11 cellular contexts compared by ENCODE assay signal in genomic region chr16:68090526-68090925, GRCh38. TPM values are rescaled to one million over a fixed set of nuclear protein-coding genes. Genes with fewer than 3 reads are reported as not detected.
A peak's percentile ranks its signal among the peaks of the same experiment; 100 is the strongest.
DNase-seq lines count a peak whose midpoint lies in the region; ATAC-seq and TF ChIP-seq lines count a peak whose summit lies in the region.
"Had no signal": no experiment of that assay in that cellular context is flagged by ENCODE, and none has a peak within 500 bp of the region (broad histone marks: within the 10 kb centered on the region; RNA-seq: fewer than 3 reads in every experiment).

No MANE protein-coding gene starts in this region.

- no peaks in the 10 kb centered on the region for H3K9me3 Mint-ChIP-seq in T-helper 2 cell treated with Interferon-gamma antibody and Interleukin-4, amounts not matched to agents 5 μg/mL and 100 μg/mL, for 36 hours
- no peaks in the 10 kb centered on the region for H3K9me3 Mint-ChIP-seq in activated naive CD8-positive, alpha-beta T cell treated with anti-CD3 and anti-CD28 coated beads, Interleukin-2, amount 10 ng/mL, durations not matched to agents 7 days and 5 days
- H3K9me3 Mint-ChIP-seq in osteocyte (ENCODE audit: unreplicated experiment), result no peaks in the 10 kb centered on the region

- no peak for TF ChIP-seq CTCF in osteocyte (IDR thresholded peaks at IDR 0.05)

- no peaks in the 10 kb centered on the region for H3K27me3 Mint-ChIP-seq in T-helper 2 cell treated with Interferon-gamma antibody and Interleukin-4, amounts not matched to agents 5 μg/mL and 100 μg/mL, for 36 hours (ENCODE audit: low read depth)
- no peaks in the 10 kb centered on the region for H3K27me3 Mint-ChIP-seq in activated naive CD8-positive, alpha-beta T cell treated with anti-CD3 and anti-CD28 coated beads, Interleukin-2, amount 10 ng/mL, durations not matched to agents 7 days and 5 days
- no peaks in the 10 kb centered on the region for H3K27me3 Mint-ChIP-seq in osteocyte (ENCODE audit: unreplicated experiment)

- H3K36me3 Mint-ChIP-seq in T-helper 2 cell treated with Interferon-gamma antibody and Interleukin-4, amounts not matched to agents 5 μg/mL and 100 μg/mL, for 36 hours (ENCODE audit: low read depth), result peaks cover 24% of the 10 kb centered on the region
- H3K36me3 Mint-ChIP-seq in activated naive CD8-positive, alpha-beta T cell treated with anti-CD3 and anti-CD28 coated beads, Interleukin-2, amount 10 ng/mL, durations not matched to agents 7 days and 5 days, result peaks cover 11% of the 10 kb centered on the region
- H3K36me3 Mint-ChIP-seq in osteocyte (ENCODE audit: unreplicated experiment), result no peaks in the 10 kb centered on the region

- no peak for ATAC-seq in activated naive CD8-positive, alpha-beta T cell treated with anti-CD3 and anti-CD28 coated beads, Interleukin-2, amount 10 ng/mL, durations not matched to agents 7 days and 5 days (ENCODE audit: low read depth)
- ATAC-seq in right cardiac atrium, result no peak
- ATAC-seq in HG02885 (IDR thresholded peaks at IDR 0.05; ENCODE audit: poor library complexity, unreplicated experiment), result no peak

- no peak overlapping the region for H3K4me3 ChIP-seq in right cardiac atrium (ENCODE audit: low read length)
- H3K4me3 ChIP-seq: dorsolateral prefrontal cortex had no signal

- peak overlapping the region; percentile 89 for H3K4me3 Mint-ChIP-seq in T-helper 2 cell treated with Interferon-gamma antibody and Interleukin-4, amounts not matched to agents 5 μg/mL and 100 μg/mL, for 36 hours
- H3K4me3 Mint-ChIP-seq in activated naive CD8-positive, alpha-beta T cell treated with anti-CD3 and anti-CD28 coated beads, Interleukin-2, amount 10 ng/mL, durations not matched to agents 7 days and 5 days, result peak overlapping the region; percentile 84
- no peak overlapping the region for H3K4me3 Mint-ChIP-seq in osteocyte (ENCODE audit: unreplicated experiment)

- POLR2A ChIA-PET in activated naive CD8-positive, alpha-beta T cell treated with anti-CD3 and anti-CD28 coated beads, Interleukin-2, amount 10 ng/mL, durations not matched to agents 7 days and 5 days (lab: Charles Lee), result no interaction called here

- peak overlapping the region; percentile 83 for H3K27ac Mint-ChIP-seq in T-helper 2 cell treated with Interferon-gamma antibody and Interleukin-4, amounts not matched to agents 5 μg/mL and 100 μg/mL, for 36 hours
- H3K27ac Mint-ChIP-seq in activated naive CD8-positive, alpha-beta T cell treated with anti-CD3 and anti-CD28 coated beads, Interleukin-2, amount 10 ng/mL, durations not matched to agents 7 days and 5 days, result peak overlapping the region; percentile 89
- H3K27ac Mint-ChIP-seq in osteocyte (ENCODE audit: unreplicated experiment), result peak overlapping the region; percentile 49

- no peak overlapping the region for H3K27ac ChIP-seq in right cardiac atrium (ENCODE audit: low read length)
- H3K27ac ChIP-seq: dorsolateral prefrontal cortex had no signal

- H3K4me1 ChIP-seq in right cardiac atrium (ENCODE audit: control insufficient read depth, insufficient read depth, low read length), result peaks cover 2% of the 10 kb centered on the region

- intact Hi-C loops in right cardiac atrium (cut with DNase I), result loop anchor here in 2 of 4 donors (5.0 to 10.0 kb wide), 2 partner anchors 134 to 137 kb away; no protein-coding TSS in a partner anchor

- H3K27me3 ChIP-seq in right cardiac atrium (ENCODE audit: control insufficient read depth, insufficient read depth), result no peaks in the 10 kb centered on the region
- H3K27me3 ChIP-seq: dorsolateral prefrontal cortex had no signal

- no peaks in the 10 kb centered on the region for H3K9me3 ChIP-seq in right cardiac atrium (ENCODE audit: control insufficient read depth, low read length)

- 64% methylated on average over 3 of the region's 3 CpGs for WGBS in right cardiac atrium

- H3K4me1 Mint-ChIP-seq in T-helper 2 cell treated with Interferon-gamma antibody and Interleukin-4, amounts not matched to agents 5 μg/mL and 100 μg/mL, for 36 hours (ENCODE audit: low read depth), result peaks cover 57% of the 10 kb centered on the region
- H3K4me1 Mint-ChIP-seq in activated naive CD8-positive, alpha-beta T cell treated with anti-CD3 and anti-CD28 coated beads, Interleukin-2, amount 10 ng/mL, durations not matched to agents 7 days and 5 days, result peaks cover 52% of the 10 kb centered on the region
- H3K4me1 Mint-ChIP-seq in osteocyte (ENCODE audit: unreplicated experiment), result peaks cover 56% of the 10 kb centered on the region

- DNase-seq in T-helper 2 cell treated with Interferon-gamma antibody and Interleukin-4, amounts not matched to agents 5 μg/mL and 100 μg/mL, for 36 hours (ENCODE audit: low spot score), result no peak
- DNase-seq in T-helper 2 cell (no peak), MV-4-11 (lab: John Stamatoyannopoulos, UW) (peak; percentile 59), osteocyte (ENCODE audit: extremely low spot score, unreplicated experiment) (no peak), NCI-H187 treated with DMSO at 0.1 percent for 48 hours (lab: John Stamatoyannopoulos, UW) (no peak), right cardiac atrium (no peak)
- DNase-seq in activated naive CD8-positive, alpha-beta T cell treated with anti-CD3 and anti-CD28 coated beads, Interleukin-2, amount 10 ng/mL, durations not matched to agents 7 days and 5 days, result no peak
- DNase-seq: ACHN, dorsolateral prefrontal cortex, NCI-H524 had no signal

RNA-seq across cellular contexts. Expression of gene NFATC3, which starts 5.4 kb away (rescaled TPM):
- total RNA-seq in activated naive CD8-positive, alpha-beta T cell treated with anti-CD3 and anti-CD28 coated beads, Interleukin-2, amount 10 ng/mL, durations not matched to agents 7 days and 5 days, result 100 to 1,000 TPM; 132 to 139 TPM
- 42.0 and 42.3 TPM in 2 replicates for total RNA-seq in osteocyte
- 10 to 100 TPM; 28.7 to 34.7 (median 33.6) TPM for total RNA-seq in right cardiac atrium
- 8.1 TPM for polyA plus RNA-seq in right cardiac atrium
